8 cellular contexts compared by ENCODE assay signal in genomic region chr2:239265681-239266435, GRCh38.
DNase-seq lines count a peak whose midpoint lies in the region; ATAC-seq and TF ChIP-seq lines count a peak whose summit lies in the region.

No MANE protein-coding gene starts in this region.

- H3K27ac ChIP-seq in GM23248 (0 out of 2 replicates have a peak overlapping the region, but pooled peaks have one; percentile 5), sigmoid colon (peak overlapping the region; percentile 66 to 84 (median 82)), PC-3 (ENCODE audit: low read length) (no peak overlapping the region)

- TF ChIP-seq POLR2A in sigmoid colon (IDR thresholded peaks at IDR 0.05) = no peak

- H3K4me3 Mint-ChIP-seq in activated T-cell treated with anti-CD3 and anti-CD28 coated beads, Interleukin-2, amount 50 U/mL, for 72 hours = peak overlapping the region; percentile 93 to 96

- POLR2A ChIA-PET in PC-3 (lab: Charles Lee; ENCODE audit: unreplicated experiment) = no interaction called here

- H3K9ac ChIP-seq in GM23248 (no peak overlapping the region), PC-3 (ENCODE audit: low read length) (no peak overlapping the region)

- H3K4me2 ChIP-seq in GM23248 (ENCODE audit: unreplicated experiment) (no peak overlapping the region), PC-3 (ENCODE audit: low read length) (no peak overlapping the region)

- H3K36me3 ChIP-seq in GM23248 (ENCODE audit: low read depth) (no peaks in the 10 kb centered on the region), sigmoid colon (no peaks in the 10 kb centered on the region), PC-3 (ENCODE audit: low read depth, low read length) (no peaks in the 10 kb centered on the region)

- no peak for TF ChIP-seq EP300 in sigmoid colon (IDR thresholded peaks at IDR 0.05)

- H3K4me1 ChIP-seq in GM23248 (ENCODE audit: insufficient read depth) = peaks cover 33% of the 10 kb centered on the region
- peaks cover 0 to 100% (median 98%) of the 10 kb centered on the region in 4 donors for H3K4me1 ChIP-seq in sigmoid colon
- H3K4me1 ChIP-seq in PC-3 (ENCODE audit: insufficient read depth, low read length) = peaks cover 34% of the 10 kb centered on the region

- H4K20me1 ChIP-seq in GM23248 (ENCODE audit: insufficient read depth) (no peaks in the 10 kb centered on the region), PC-3 (ENCODE audit: low read length) (peaks cover 8% of the 10 kb centered on the region; the same call in 1 of the 2 replicates)

- no TSS peak for BruUV-seq in PC-3 (replicated peaks; lab: Mats Ljungman, UMichigan)

- no peak overlapping the region for H2AFZ ChIP-seq in GM23248
- H2AFZ ChIP-seq in PC-3 (ENCODE audit: low read length) = no peak overlapping the region

- peaks cover 5% of the 10 kb centered on the region; the same call in 1 of the 2 replicates for H3F3A ChIP-seq in GM23248 (ENCODE audit: insufficient read depth)
- H3F3A ChIP-seq in PC-3 (ENCODE audit: low read length, unreplicated experiment) = no peaks in the 10 kb centered on the region

- H3K36me3 Mint-ChIP-seq in activated T-cell treated with anti-CD3 and anti-CD28 coated beads, Interleukin-2, amount 50 U/mL, for 72 hours (ENCODE audit: insufficient read depth in 2 of 2) = peaks cover 4 to 6% of the 10 kb centered on the region in 2 donors

- H3K27me3 ChIP-seq in GM23248 (replicated peaks; ENCODE audit: insufficient read depth) (no peaks in the 10 kb centered on the region), sigmoid colon (no peaks in the 10 kb centered on the region), PC-3 (ENCODE audit: low read length) (no peaks in the 10 kb centered on the region)

- CTCF ChIA-PET in PC-3 (lab: Charles Lee) = no interaction called here

- H3K4me3 ChIP-seq in GM23248 = no peak overlapping the region
- peak overlapping the region in 1 of 4 donors; percentile 1 for H3K4me3 ChIP-seq in sigmoid colon
- no peak overlapping the region for H3K4me3 ChIP-seq in PC-3 (ENCODE audit: low read length)

- in situ Hi-C loops in GM23248 (cut with MboI) = no loop called here

- no peak for ATAC-seq in activated T-cell treated with anti-CD3 and anti-CD28 coated beads, Interleukin-2, amount 50 U/mL, for 72 hours (replicated peaks in 1 of 2)
- peak; percentile 1 for ATAC-seq in left ventricle myocardium superior
- no peak for ATAC-seq in PC-3

- 90 to 91% methylated on average over 12 to 14 of the region's 14 CpGs for WGBS in GM23248 (ENCODE audit: low coverage in 1 of 2, low lambda C conversion rate in 2 of 2, missing lambda C conversion rate in 2 of 2), 2 experiments
- WGBS in sigmoid colon, 2 donors = 88 to 94% methylated on average over 14 of the region's 14 CpGs

- no peak for DNase-seq in GM23248
- no peak for DNase-seq in activated T-cell treated with anti-CD3 and anti-CD28 coated beads, Interleukin-2, amount 50 U/mL, for 72 hours
- no peak for DNase-seq in left ventricle myocardium superior
- peak; percentile 65 for DNase-seq in sigmoid colon
- DNase-seq in NCI-H345 (lab: John Stamatoyannopoulos, UW) = no peak
- DNase-seq in PC-3 = no peak
- DNase-seq in amygdala (lab: John Stamatoyannopoulos, UW) = no peak
- DNase-seq in activated gamma-delta T cell treated with Interleukin-2 at 50 U/mL for 16 hours = no peak

- no peaks in the 10 kb centered on the region for H3K9me2 ChIP-seq in GM23248 (ENCODE audit: insufficient read depth)
- no peaks in the 10 kb centered on the region for H3K9me2 ChIP-seq in PC-3 (replicated peaks; ENCODE audit: low read length)

- peaks cover 87% of the 10 kb centered on the region for H3K4me1 Mint-ChIP-seq in activated T-cell treated with anti-CD3 and anti-CD28 coated beads, Interleukin-2, amount 50 U/mL, for 72 hours (ENCODE audit: low read depth)

- H3K9me3 Mint-ChIP-seq in activated T-cell treated with anti-CD3 and anti-CD28 coated beads, Interleukin-2, amount 50 U/mL, for 72 hours = no peaks in the 10 kb centered on the region

- no peak for TF ChIP-seq CTCF in sigmoid colon (IDR thresholded peaks at IDR 0.05)
- TF ChIP-seq CTCF in PC-3 (conservative IDR thresholded peaks at IDR 0.05; ENCODE audit: low read depth, low read length) = no peak

- H3K9me3 ChIP-seq in GM23248 (ENCODE audit: low read depth) (no peaks in the 10 kb centered on the region), sigmoid colon (no peaks in the 10 kb centered on the region), PC-3 (ENCODE audit: low read length) (no peaks in the 10 kb centered on the region)

- H3K79me2 ChIP-seq in GM23248 (ENCODE audit: insufficient read depth) (peaks cover 62% of the 10 kb centered on the region), PC-3 (ENCODE audit: low read length) (peaks cover 31% of the 10 kb centered on the region)

- intact Hi-C loops in left ventricle myocardium superior (cut with micrococcal nuclease) = no loop called here
- intact Hi-C loops in sigmoid colon (cut with DNase I) = no loop called here
- intact Hi-C loops in PC-3 (cut with micrococcal nuclease) = loop anchor here (2.0 to 5.0 kb wide), 2 partner anchors 19 to 131 kb away; no protein-coding TSS in a partner anchor

- peak overlapping the region; percentile 39 for H3K27ac Mint-ChIP-seq in activated T-cell treated with anti-CD3 and anti-CD28 coated beads, Interleukin-2, amount 50 U/mL, for 72 hours

- peaks cover 15% of the 10 kb centered on the region for H3K27me3 Mint-ChIP-seq in activated T-cell treated with anti-CD3 and anti-CD28 coated beads, Interleukin-2, amount 50 U/mL, for 72 hours (ENCODE audit: low read depth)
